ENCODE assay signal across 8 cellular contexts in the genomic region with DNA sequence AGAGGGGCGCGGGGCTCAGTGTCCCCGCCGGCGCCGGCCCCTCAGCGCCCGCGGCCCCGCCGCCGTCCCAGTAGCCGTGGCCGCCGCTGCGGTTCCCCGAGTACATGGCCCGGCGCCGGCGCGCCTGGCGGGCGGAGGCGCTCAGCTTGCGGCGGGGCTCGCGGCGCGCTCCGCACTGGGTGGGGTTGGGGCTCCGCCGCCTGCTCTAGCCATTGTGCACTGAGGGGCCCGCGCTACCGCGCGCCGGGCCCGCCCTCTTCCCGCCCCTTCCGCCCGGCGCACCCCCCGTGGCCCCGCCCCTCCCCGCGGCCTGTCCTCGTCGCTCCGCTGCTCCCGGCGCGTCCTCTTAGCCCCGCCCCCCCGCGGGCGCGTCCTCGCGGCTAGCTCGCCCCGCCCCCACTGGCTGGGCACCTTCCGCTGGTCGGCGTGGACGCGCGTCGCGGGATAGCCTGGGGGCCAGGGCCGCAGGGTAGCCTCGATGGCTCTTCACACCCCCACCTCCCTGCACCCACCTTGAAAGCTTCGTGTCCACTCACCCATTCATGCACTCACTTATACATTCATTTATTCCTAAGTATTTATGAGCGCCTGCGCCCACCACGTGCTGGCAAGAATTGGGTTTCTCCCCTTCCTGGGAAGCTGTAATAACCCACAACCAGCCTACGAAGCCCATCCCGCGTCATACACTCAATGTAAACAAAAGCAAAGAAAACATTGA. TPM values are rescaled to one million over a fixed set of nuclear protein-coding genes. Genes with fewer than 3 reads are reported as not detected.
DNase-seq lines count a peak whose midpoint lies in the region; ATAC-seq and TF ChIP-seq lines count a peak whose summit lies in the region.

CHML (minus strand) TSS at position 221 of the 718 bp plus-strand sequence. CDS start 4,603 bp downstream, outside the sequence.
OPN3 (minus strand) TSS at position 221 of the 718 bp plus-strand sequence; CDS start at position 106, 115 bp downstream.

- TF ChIP-seq POLR2A in breast epithelium (IDR thresholded peaks at IDR 0.05), result no peak

- H3K9ac ChIP-seq in smooth muscle cell (ENCODE audit: low read depth), result peak within 1 kb of the TSS; percentile 80

- POLR2A ChIA-PET in A673 (lab: Charles Lee; ENCODE audit: low non-redundant PET), result no interaction called here

- H3K9me3 ChIP-seq in A673 (ENCODE audit: low read depth, low read length, poor library complexity, severe bottlenecking) (no peaks in the 10 kb centered on the region), breast epithelium (no peaks in the 10 kb centered on the region), smooth muscle cell (replicated peaks; ENCODE audit: low read depth) (no peaks in the 10 kb centered on the region)

- no peaks in the 10 kb centered on the region for H3K27me3 ChIP-seq in A673 (replicated peaks; ENCODE audit: insufficient read depth, low read depth, low read length, poor library complexity)
- no peaks in the 10 kb centered on the region for H3K27me3 ChIP-seq in breast epithelium
- H3K27me3 ChIP-seq in smooth muscle cell (ENCODE audit: low read depth), result no peaks in the 10 kb centered on the region

- no TSS peak for BruUV-seq in A673 (replicated peaks; lab: Mats Ljungman, UMichigan)

- H3K79me2 ChIP-seq in smooth muscle cell (ENCODE audit: low read depth), result peaks cover 30% of the 10 kb centered on the region

- H4K20me1 ChIP-seq in smooth muscle cell (ENCODE audit: low read depth), result peaks cover 17% of the 10 kb centered on the region

- ATAC-seq in GM18867 (IDR thresholded peaks at IDR 0.05; ENCODE audit: unreplicated experiment) (peak; percentile 88), HG03095 (IDR thresholded peaks at IDR 0.05; ENCODE audit: unreplicated experiment) (peak; percentile 91)

- H3K27ac ChIP-seq in A673 (ENCODE audit: low read depth, low read length, poor library complexity, severe bottlenecking) (peak within 1 kb of the TSS; percentile 82), VCaP (peak within 1 kb of the TSS; percentile 71), breast epithelium (peak within 1 kb of the TSS; percentile 71 to 86), smooth muscle cell (ENCODE audit: low read depth) (peak within 1 kb of the TSS; percentile 32)

- DNase-seq in A673 (ENCODE audit: low spot score), result peak; percentile 84
- peak; percentile 81 for DNase-seq in NCI-H2171 treated with DMSO at 0.1 percent for 48 hours (lab: John Stamatoyannopoulos, UW)
- peak; percentile 82 to 93 for DNase-seq in breast epithelium (ENCODE audit: low spot score in 2 of 2)
- DNase-seq in iPS-NIHi7 (ENCODE audit: extremely low spot score), result peak; percentile 98
- DNase-seq in smooth muscle cell (lab: John Stamatoyannopoulos, UW; ENCODE audit: unreplicated experiment), result peak; percentile 78

- peak within 1 kb of the TSS; percentile 98 for H2AFZ ChIP-seq in smooth muscle cell (ENCODE audit: low read depth)

- CTCF ChIA-PET in A673 (lab: Charles Lee), result no interaction called here

- no peaks in the 10 kb centered on the region for H3K4me1 ChIP-seq in A673 (ENCODE audit: insufficient read depth, low read length, poor library complexity, severe bottlenecking)
- H3K4me1 ChIP-seq in breast epithelium, result no peaks in the 10 kb centered on the region
- peaks cover 27% of the 10 kb centered on the region for H3K4me1 ChIP-seq in smooth muscle cell (ENCODE audit: low read depth)

- TF ChIP-seq CTCF in A673 (conservative IDR thresholded peaks at IDR 0.05; ENCODE audit: low read depth, low read length), result no peak
- TF ChIP-seq CTCF in VCaP (conservative IDR thresholded peaks at IDR 0.05), result no peak
- no peak for TF ChIP-seq CTCF in breast epithelium (IDR thresholded peaks at IDR 0.05)
- TF ChIP-seq CTCF in smooth muscle cell (IDR thresholded peaks at IDR 0.05; ENCODE audit: borderline replicate concordance, insufficient read depth, poor library complexity, severe bottlenecking), result no peak

- H3K36me3 ChIP-seq in A673 (ENCODE audit: insufficient read depth, low read length, poor library complexity, severe bottlenecking), result no peaks in the 10 kb centered on the region
- H3K36me3 ChIP-seq in breast epithelium, result no peaks in the 10 kb centered on the region
- H3K36me3 ChIP-seq in smooth muscle cell (ENCODE audit: low read depth), result no peaks in the 10 kb centered on the region

- WGBS in smooth muscle cell (ENCODE audit: low lambda C conversion rate), result 23% methylated on average over 19 of the region's 81 CpGs

- H3K4me2 ChIP-seq in smooth muscle cell, result peak within 1 kb of the TSS; percentile 99

- intact Hi-C loops in A673 (cut with micrococcal nuclease; ENCODE audit: unreplicated experiment) (no loop called here), breast epithelium (cut with DNase I; ENCODE audit: low total_unique reads) (no loop called here)

- H3K4me3 ChIP-seq in A673 (ENCODE audit: low read depth, low read length, poor library complexity, severe bottlenecking) (peak within 1 kb of the TSS; percentile 70), breast epithelium (peak within 1 kb of the TSS; percentile 69 to 96 (median 90)), smooth muscle cell (peak within 1 kb of the TSS; percentile 93)

- peaks cover 6% of the 10 kb centered on the region for H3F3A ChIP-seq in smooth muscle cell (ENCODE audit: low read depth)

RNA-seq across cellular contexts. Expression of gene CHML, which starts in this region (rescaled TPM):
- total RNA-seq in A673 (2021) (10.6 and 11.9 TPM in 2 replicates), breast epithelium (1 to 10 TPM; 6.4 to 7.5 (median 7.2) TPM), smooth muscle cell (11.3 and 11.5 TPM in 2 replicates)
- polyA plus RNA-seq in smooth muscle cell, result 2.3 and 3.9 TPM in 2 replicates

RNA-seq across cellular contexts. Expression of gene OPN3, which starts in this region (rescaled TPM):
- 12.6 and 14.2 TPM in 2 replicates for total RNA-seq in A673 (2021)
- total RNA-seq in breast epithelium, result 10 to 100 TPM; 12.0 to 22.4 (median 16.1) TPM
- total RNA-seq in smooth muscle cell, result 28.6 and 33.0 TPM in 2 replicates
- polyA plus RNA-seq in smooth muscle cell, result 24.8 and 29.9 TPM in 2 replicates

Comparison
In these comparisons a context has a peak if more than half of its experiments do, and no peak if none do; other contexts are left out.
1. Peak in every context shown above with its lines: DNase-seq, ATAC-seq, H3K4me3 ChIP-seq and H3K27ac ChIP-seq.
2. H3K27ac ChIP-seq: peak in every context shown above with its lines; median percentile 82 in A673; 78 in breast epithelium; 71 in VCaP; 32 in smooth muscle cell.